In the genomic region with DNA sequence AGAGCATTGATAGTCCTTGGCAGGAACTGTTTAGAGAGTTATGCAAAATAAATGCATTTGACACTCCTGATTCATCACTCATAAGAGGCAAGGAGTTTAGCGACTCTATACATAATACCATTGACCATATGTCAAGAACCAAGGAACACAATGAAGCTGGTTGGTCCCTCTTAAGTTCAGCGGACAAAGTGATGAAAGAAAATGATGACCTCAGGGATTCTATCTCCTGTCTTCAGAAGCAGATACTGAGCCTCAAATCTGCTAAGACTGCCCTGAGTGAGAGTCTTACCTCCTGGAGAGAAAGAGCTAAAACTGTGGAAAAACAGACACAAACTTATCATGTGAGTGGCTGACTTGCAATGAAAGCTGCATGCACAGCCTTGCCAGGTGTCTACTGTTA, we compare ENCODE assay signal across 39 cellular contexts. TPM values are rescaled to one million over a fixed set of nuclear protein-coding genes. Genes with fewer than 3 reads are reported as not detected.
"Had no signal": no experiment of that assay in that cellular context is flagged by ENCODE, and none has a peak within 500 bp of the region (broad histone marks: within the 10 kb centered on the region; RNA-seq: fewer than 3 reads in every experiment).

No MANE protein-coding gene starts in this region.

- H3K27ac ChIP-seq: adrenal gland, ascending aorta, body of pancreas, brain microvascular endothelial cell, breast epithelium, cardiac muscle cell had no signal

- H3K9me3 ChIP-seq: adrenal gland, ascending aorta, body of pancreas, breast epithelium had no signal

- H3K4me1 ChIP-seq: adrenal gland, ascending aorta, body of pancreas, breast epithelium had no signal

- H3K9me3 Mint-ChIP-seq: activated naive CD4-positive, alpha-beta T cell treated with anti-CD3 and anti-CD28 coated beads for 36 hours; activated naive CD4-positive, alpha-beta T cell treated with anti-CD3 and anti-CD28 coated beads, Interleukin-2, amount 10 ng/mL, durations not matched to agents 7 days and 5 days; activated naive CD4-positive, alpha-beta T cell treated with anti-CD3 and anti-CD28 coated beads, Interleukin-2, amount 50 U/mL, for 24 hours; activated naive CD8-positive, alpha-beta T cell treated with anti-CD3 and anti-CD28 coated beads, Interleukin-2, amount 10 ng/mL, durations not matched to agents 7 days and 5 days; activated naive CD8-positive, alpha-beta T cell treated with anti-CD3 and anti-CD28 coated beads, Interleukin-2, amount 50 U/mL, for 24 hours; activated T-cell treated with anti-CD3 and anti-CD28 coated beads, Interleukin-2, amount 50 U/mL, for 24 hours; activated T-cell treated with anti-CD3 and anti-CD28 coated beads, Interleukin-2, amount 50 U/mL, for 4 hours; activated T-helper 1 cell treated with anti-CD3 and anti-CD28 coated beads, Interleukin-12 subunit alpha, Interleukin-12 subunit beta, Interleukin-2, Interleukin-4 antibody, amounts not matched to agents 30 ng/mL and 10 ng/mL and 1 ng/mL, durations not matched to agents 14 hours and 24 hours and 36 hours; activated T-helper 2 cell treated with anti-CD3 and anti-CD28 coated beads, Interferon-gamma antibody, Interleukin-2, Interleukin-4, amounts not matched to agents 10 μg/mL and 5 μg/mL and 100 μg/mL, durations not matched to agents 14 hours and 24 hours and 36 hours had no signal

- H3K27me3 Mint-ChIP-seq: activated naive CD4-positive, alpha-beta T cell treated with anti-CD3 and anti-CD28 coated beads, Interleukin-2, amount 10 ng/mL, durations not matched to agents 7 days and 5 days; activated naive CD8-positive, alpha-beta T cell treated with anti-CD3 and anti-CD28 coated beads, Interleukin-2, amount 10 ng/mL, durations not matched to agents 7 days and 5 days; central memory CD8-positive, alpha-beta T cell had no signal

- H3K27me3 ChIP-seq: ascending aorta, body of pancreas, brain microvascular endothelial cell had no signal

- H3K36me3 Mint-ChIP-seq: activated naive CD4-positive, alpha-beta T cell treated with anti-CD3 and anti-CD28 coated beads, Interleukin-2, amount 10 ng/mL, durations not matched to agents 7 days and 5 days; activated naive CD4-positive, alpha-beta T cell treated with anti-CD3 and anti-CD28 coated beads, Interleukin-2, amount 50 U/mL, for 24 hours; activated naive CD4-positive, alpha-beta T cell treated with anti-CD3 and anti-CD28 coated beads, Interleukin-2, amount 50 U/mL, for 72 hours; activated naive CD8-positive, alpha-beta T cell; activated naive CD8-positive, alpha-beta T cell treated with anti-CD3 and anti-CD28 coated beads for 36 hours; activated naive CD8-positive, alpha-beta T cell treated with anti-CD3 and anti-CD28 coated beads, Interleukin-2, amount 10 ng/mL, durations not matched to agents 7 days and 5 days; brain had no signal

- H3K4me3 ChIP-seq: adrenal gland, ascending aorta, body of pancreas, breast epithelium, cardiac muscle cell had no signal

- H3K4me3 Mint-ChIP-seq: activated naive CD4-positive, alpha-beta T cell treated with anti-CD3 and anti-CD28 coated beads for 36 hours; activated naive CD4-positive, alpha-beta T cell treated with anti-CD3 and anti-CD28 coated beads, Interleukin-2, amount 10 ng/mL, durations not matched to agents 7 days and 5 days; activated naive CD4-positive, alpha-beta T cell treated with anti-CD3 and anti-CD28 coated beads, Interleukin-2, amount 50 U/mL, for 24 hours; activated naive CD8-positive, alpha-beta T cell; activated naive CD8-positive, alpha-beta T cell treated with anti-CD3 and anti-CD28 coated beads for 36 hours; activated naive CD8-positive, alpha-beta T cell treated with anti-CD3 and anti-CD28 coated beads, Interleukin-2, amount 10 ng/mL, durations not matched to agents 7 days and 5 days; activated naive CD8-positive, alpha-beta T cell treated with anti-CD3 and anti-CD28 coated beads, Interleukin-2, amount 50 U/mL, for 24 hours; activated T-cell treated with anti-CD3 and anti-CD28 coated beads, Interleukin-2, amount 50 U/mL, for 24 hours; activated T-cell treated with anti-CD3 and anti-CD28 coated beads, Interleukin-2, amount 50 U/mL, for 4 hours; activated T-cell treated with anti-CD3 and anti-CD28 coated beads, Interleukin-2, amount 50 U/mL, for 72 hours; activated T-helper 1 cell treated with anti-CD3 and anti-CD28 coated beads, Interleukin-12 subunit alpha, Interleukin-12 subunit beta, Interleukin-2, Interleukin-4 antibody, amounts not matched to agents 30 ng/mL and 10 ng/mL and 1 ng/mL, durations not matched to agents 14 hours and 24 hours and 36 hours; activated T-helper 17 cell treated with anti-CD3 and anti-CD28 coated beads, Interleukin-2, amount 50 U/mL, for 72 hours; brain; central memory CD8-positive, alpha-beta T cell had no signal

- H3K27ac Mint-ChIP-seq: activated naive CD4-positive, alpha-beta T cell treated with anti-CD3 and anti-CD28 coated beads for 36 hours; activated naive CD4-positive, alpha-beta T cell treated with anti-CD3 and anti-CD28 coated beads, Interleukin-2, amount 10 ng/mL, durations not matched to agents 7 days and 5 days; activated naive CD4-positive, alpha-beta T cell treated with anti-CD3 and anti-CD28 coated beads, Interleukin-2, amount 50 U/mL, for 24 hours; activated naive CD4-positive, alpha-beta T cell treated with anti-CD3 and anti-CD28 coated beads, Interleukin-2, amount 50 U/mL, for 72 hours; activated naive CD8-positive, alpha-beta T cell; activated naive CD8-positive, alpha-beta T cell treated with anti-CD3 and anti-CD28 coated beads for 36 hours; activated naive CD8-positive, alpha-beta T cell treated with anti-CD3 and anti-CD28 coated beads, Interleukin-2, amount 10 ng/mL, durations not matched to agents 7 days and 5 days; activated naive CD8-positive, alpha-beta T cell treated with anti-CD3 and anti-CD28 coated beads, Interleukin-2, amount 50 U/mL, for 24 hours; activated T-cell treated with anti-CD3 and anti-CD28 coated beads, Interleukin-2, amount 50 U/mL, for 24 hours; activated T-cell treated with anti-CD3 and anti-CD28 coated beads, Interleukin-2, amount 50 U/mL, for 72 hours; activated T-helper 1 cell treated with anti-CD3 and anti-CD28 coated beads, Interleukin-12 subunit alpha, Interleukin-12 subunit beta, Interleukin-2, Interleukin-4 antibody, amounts not matched to agents 30 ng/mL and 10 ng/mL and 1 ng/mL, durations not matched to agents 14 hours and 24 hours and 36 hours; activated T-helper 17 cell treated with anti-CD3 and anti-CD28 coated beads, Interleukin-2, amount 50 U/mL, for 72 hours; activated T-helper 2 cell treated with anti-CD3 and anti-CD28 coated beads, Interferon-gamma antibody, Interleukin-2, Interleukin-4, amounts not matched to agents 10 μg/mL and 5 μg/mL and 100 μg/mL, durations not matched to agents 14 hours and 24 hours and 36 hours; brain had no signal

- ATAC-seq: activated naive CD4-positive, alpha-beta T cell treated with anti-CD3 and anti-CD28 coated beads, Interleukin-2, amount 50 U/mL, for 72 hours; activated naive CD8-positive, alpha-beta T cell treated with anti-CD3 and anti-CD28 coated beads, Interleukin-2, amount 50 U/mL, for 24 hours; activated T-cell treated with anti-CD3 and anti-CD28 coated beads, Interleukin-2, amount 50 U/mL, for 4 hours; activated T-cell treated with anti-CD3 and anti-CD28 coated beads, Interleukin-2, amount 50 U/mL, for 72 hours; activated T-helper 17 cell treated with anti-CD3 and anti-CD28 coated beads, Interleukin-2, amount 50 U/mL, for 72 hours; body of pancreas had no signal

- DNase-seq: activated effector memory CD4-positive, alpha-beta T cell treated with anti-CD3 and anti-CD28 coated beads, Interleukin-2, amount 50 U/mL, for 16 hours; activated effector memory CD4-positive, alpha-beta T cell treated with Interleukin-2 at 50 U/mL for 16 hours; activated gamma-delta T cell; activated gamma-delta T cell treated with Interleukin-2 at 50 U/mL for 16 hours; activated naive CD4-positive, alpha-beta T cell; activated naive CD4-positive, alpha-beta T cell treated with anti-CD3 and anti-CD28 coated beads for 36 hours; activated naive CD4-positive, alpha-beta T cell treated with anti-CD3 and anti-CD28 coated beads, Interleukin-2, amount 10 ng/mL, durations not matched to agents 7 days and 5 days; activated naive CD4-positive, alpha-beta T cell treated with anti-CD3 and anti-CD28 coated beads, Interleukin-2, amount 50 U/mL, for 16 hours; activated naive CD4-positive, alpha-beta T cell treated with Interleukin-2 at 50 U/mL for 16 hours; activated naive CD8-positive, alpha-beta T cell treated with anti-CD3 and anti-CD28 coated beads for 36 hours; activated naive CD8-positive, alpha-beta T cell treated with anti-CD3 and anti-CD28 coated beads, Interleukin-2, amount 10 ng/mL, durations not matched to agents 7 days and 5 days; activated naive CD8-positive, alpha-beta T cell treated with anti-CD3 and anti-CD28 coated beads, Interleukin-2, amount 50 U/mL, for 24 hours; activated T-cell treated with anti-CD3 and anti-CD28 coated beads, Interleukin-2, amount 50 U/mL, for 24 hours; activated T-cell treated with anti-CD3 and anti-CD28 coated beads, Interleukin-2, amount 50 U/mL, for 4 hours; activated T-cell treated with anti-CD3 and anti-CD28 coated beads, Interleukin-2, amount 50 U/mL, for 48 hours; activated T-cell treated with anti-CD3 and anti-CD28 coated beads, Interleukin-2, amount 50 U/mL, for 72 hours; adrenal gland; amniotic stem cell; amygdala; anterior cingulate cortex; aorta; body of pancreas; brain microvascular endothelial cell; caudate nucleus; central memory CD4-positive, alpha-beta T cell; cerebellar nuclear complex had no signal

- H3K36me3 ChIP-seq: adrenal gland, ascending aorta, brain microvascular endothelial cell, breast epithelium, cardiac muscle cell had no signal

- H3K4me1 Mint-ChIP-seq: activated naive CD4-positive, alpha-beta T cell treated with anti-CD3 and anti-CD28 coated beads, Interleukin-2, amount 10 ng/mL, durations not matched to agents 7 days and 5 days; activated naive CD4-positive, alpha-beta T cell treated with anti-CD3 and anti-CD28 coated beads, Interleukin-2, amount 50 U/mL, for 24 hours; activated naive CD8-positive, alpha-beta T cell treated with anti-CD3 and anti-CD28 coated beads for 36 hours; activated naive CD8-positive, alpha-beta T cell treated with anti-CD3 and anti-CD28 coated beads, Interleukin-2, amount 10 ng/mL, durations not matched to agents 7 days and 5 days; activated naive CD8-positive, alpha-beta T cell treated with anti-CD3 and anti-CD28 coated beads, Interleukin-2, amount 50 U/mL, for 24 hours; activated T-helper 17 cell treated with anti-CD3 and anti-CD28 coated beads, Interleukin-2, amount 50 U/mL, for 72 hours; brain; central memory CD8-positive, alpha-beta T cell had no signal

- FAIRE-seq: astrocyte, bronchial epithelial cell had no signal

RNA-seq across cellular contexts. Expression of a gene that starts 9.5 kb away (rescaled TPM):
- total RNA-seq: activated naive CD4-positive, alpha-beta T cell treated with anti-CD3 and anti-CD28 coated beads for 36 hours; activated naive CD4-positive, alpha-beta T cell treated with anti-CD3 and anti-CD28 coated beads, Interleukin-2, amount 50 U/mL, for 72 hours; activated naive CD8-positive, alpha-beta T cell treated with anti-CD3 and anti-CD28 coated beads for 36 hours; activated naive CD8-positive, alpha-beta T cell treated with anti-CD3 and anti-CD28 coated beads, Interleukin-2, amount 10 ng/mL, durations not matched to agents 7 days and 5 days; activated T-cell treated with anti-CD3 and anti-CD28 coated beads, Interleukin-2, amount 50 U/mL, for 4 hours; activated T-cell treated with anti-CD3 and anti-CD28 coated beads, Interleukin-2, amount 50 U/mL, for 72 hours; activated T-helper 1 cell treated with anti-CD3 and anti-CD28 coated beads, Interleukin-12 subunit alpha, Interleukin-12 subunit beta, Interleukin-2, Interleukin-4 antibody, amounts not matched to agents 30 ng/mL and 10 ng/mL and 1 ng/mL, durations not matched to agents 14 hours and 24 hours and 36 hours; activated T-helper 17 cell treated with anti-CD3 and anti-CD28 coated beads, Interleukin-2, amount 50 U/mL, for 72 hours; activated T-helper 2 cell treated with anti-CD3 and anti-CD28 coated beads, Interferon-gamma antibody, Interleukin-2, Interleukin-4, amounts not matched to agents 10 μg/mL and 5 μg/mL and 100 μg/mL, durations not matched to agents 14 hours and 24 hours and 36 hours; body of pancreas; cardiac muscle cell had no signal
- polyA plus RNA-seq: aorta had no signal
